ENCODE assay signal across 8 cellular contexts in genomic region chr21:35508389-35508888, GRCh38.
DNase-seq lines count a peak whose midpoint lies in the region; ATAC-seq lines count a peak whose summit lies in the region.

No MANE protein-coding gene starts in this region.

- H3K27me3 ChIP-seq in Karpas-422 (ENCODE audit: low read length) (no peaks in the 10 kb centered on the region), adipocyte (replicated peaks; ENCODE audit: control insufficient read depth, insufficient read depth, low read length) (no peaks in the 10 kb centered on the region), layer of hippocampus (ENCODE audit: control insufficient read depth, insufficient read depth, low read length) (no peaks in the 10 kb centered on the region), aorta (ENCODE audit: control insufficient read depth in 1 of 2, insufficient read depth in 2 of 2, low read length in 1 of 2) (peaks cover 0 to 1% of the 10 kb centered on the region in 2 donors)

- peak; percentile 88 for DNase-seq in CD1c-positive myeloid dendritic cell (ENCODE audit: extremely low spot score)
- peak; percentile 51 for DNase-seq in Karpas-422
- DNase-seq in adipocyte (ENCODE audit: low read depth) = peak; percentile 51
- DNase-seq in aorta = peak in 1 of 2 donors; percentile 88
- DNase-seq in G401 (ENCODE audit: low spot score) = no peak
- DNase-seq in effector CD4-positive, alpha-beta T cell = no peak

- no peaks in the 10 kb centered on the region for H4K20me1 ChIP-seq in Karpas-422 (ENCODE audit: insufficient read depth, low read depth, low read length)

- H3K36me3 ChIP-seq in Karpas-422 (ENCODE audit: insufficient read depth, low read length) (no peaks in the 10 kb centered on the region), adipocyte (ENCODE audit: control insufficient read depth, insufficient read depth, low read length, severe bottlenecking) (no peaks in the 10 kb centered on the region), aorta (ENCODE audit: control insufficient read depth in 1 of 2, insufficient read depth in 2 of 2, low read length in 1 of 2) (no peaks in the 10 kb centered on the region)

- H3K79me2 ChIP-seq in Karpas-422 (ENCODE audit: low read length) = no peaks in the 10 kb centered on the region

- 86 to 89% methylated on average over 6 of the region's 6 CpGs for WGBS in aorta, 2 donors

- no peak overlapping the region for H3K27ac ChIP-seq in Karpas-422 (ENCODE audit: low read length)
- H3K27ac ChIP-seq in layer of hippocampus (ENCODE audit: low read depth, low read length) = peak overlapping the region; percentile 4
- H3K27ac ChIP-seq in aorta (ENCODE audit: low read depth in 1 of 2, low read length in 2 of 2) = no peak overlapping the region

- in situ Hi-C loops in G401 (cut with HindIII; ENCODE audit: low sequenced_read_pairs) = no loop called here

- H2AFZ ChIP-seq in Karpas-422 (ENCODE audit: low read length) = no peak overlapping the region

- H3K4me2 ChIP-seq in Karpas-422 (ENCODE audit: low read depth, low read length, poor library complexity, severe bottlenecking) = no peak overlapping the region

- H3K9ac ChIP-seq in Karpas-422 (ENCODE audit: low read length) = no peak overlapping the region
- H3K9ac ChIP-seq in adipocyte (ENCODE audit: low read length) = no peak overlapping the region

- no peaks in the 10 kb centered on the region for H3K9me2 ChIP-seq in Karpas-422 (replicated peaks; ENCODE audit: insufficient read depth, low read length)

- H3K4me3 ChIP-seq in Karpas-422 (ENCODE audit: low read length) = no peak overlapping the region
- no peak overlapping the region for H3K4me3 ChIP-seq in adipocyte (ENCODE audit: low read length)
- H3K4me3 ChIP-seq in aorta (ENCODE audit: low read length in 2 of 2) = no peak overlapping the region

- peak; percentile 78 for ATAC-seq in aorta (ENCODE audit: low FRiP score)
- ATAC-seq in HG03097 (IDR thresholded peaks at IDR 0.05; ENCODE audit: low FRiP score, unreplicated experiment) = no peak

- H3K9me3 ChIP-seq in Karpas-422 (ENCODE audit: low read length) (no peaks in the 10 kb centered on the region), adipocyte (ENCODE audit: control insufficient read depth, low read length) (no peaks in the 10 kb centered on the region), aorta (ENCODE audit: control insufficient read depth, low read length) (no peaks in the 10 kb centered on the region)

- intact Hi-C loops in aorta (cut with DNase I) = no loop called here

- H3K4me1 ChIP-seq in Karpas-422 (ENCODE audit: low read length) (no peaks in the 10 kb centered on the region), adipocyte (ENCODE audit: control insufficient read depth, insufficient read depth, low read length) (peaks cover 52% of the 10 kb centered on the region), aorta (ENCODE audit: control insufficient read depth in 1 of 2, insufficient read depth in 2 of 2, low read length in 2 of 2) (peaks cover 0 to 2% of the 10 kb centered on the region in 2 donors)

Comparison
In these comparisons a context has a peak if more than half of its experiments do, and no peak if none do; other contexts are left out.
1. DNase-seq: peak in CD1c-positive myeloid dendritic cell (single experiment), Karpas-422 (single experiment) and adipocyte (single experiment); none in G401 (single experiment) and effector CD4-positive, alpha-beta T cell (single experiment).